Comparison of ENCODE assay signal across 12 cellular contexts in genomic region chr10:71771204-71771603, GRCh38. TPM values are rescaled to one million over a fixed set of nuclear protein-coding genes. Genes with fewer than 3 reads are reported as not detected.
DNase-seq lines count a peak whose midpoint lies in the region; ATAC-seq, FAIRE-seq and TF ChIP-seq lines count a peak whose summit lies in the region.
"Had no signal": no experiment of that assay in that cellular context is flagged by ENCODE, and none has a peak within 500 bp of the region (broad histone marks: within the 10 kb centered on the region; RNA-seq: fewer than 3 reads in every experiment).

No MANE protein-coding gene starts in this region.

- H3K9ac ChIP-seq in GM12878 (ENCODE audit: control insufficient read depth, insufficient read depth, low read length): peak overlapping the region; percentile 15; the same call in 1 of the 2 replicates

- 76% methylated on average over 2 of the region's 2 CpGs for WGBS in GM12878 (ENCODE audit: insufficient coverage, insufficient replicate concordance, low lambda C conversion rate, missing lambda C conversion rate)
- WGBS in thyroid gland, 2 donors: 76 to 84% methylated on average over 2 of the region's 2 CpGs

- DNase-seq in activated CD4-positive, alpha-beta T cell treated with anti-CD3 and anti-CD28 coated beads for 36 hours: no peak
- DNase-seq in activated CD4-positive, alpha-beta T cell treated with anti-CD3 and anti-CD28 coated beads, Interleukin-2, amount 50 U/mL, for 48 hours: no peak
- DNase-seq in GM12878 (ENCODE audit: low read depth, low spot score): no peak
- peak in 2 of 3 donors; percentile 28 to 42 for DNase-seq in mucosa of descending colon
- DNase-seq in thyroid gland: no peak
- no peak for DNase-seq in DMS53 (lab: John Stamatoyannopoulos, UW)
- DNase-seq in NAMALWA (ENCODE audit: low spot score): no peak
- DNase-seq: cortex of kidney; NCI-H1092; stimulated activated CD4-positive, alpha-beta T cell treated with anti-CD3 and anti-CD28 coated beads, Interleukin-1b, Interleukin-23, amount 100 ng/mL, for 48 hours had no signal

- in situ Hi-C loops in GM12878 (cut with MboI): no loop called here

- H3K27me3 Mint-ChIP-seq in activated CD4-positive, alpha-beta T cell treated with anti-CD3 and anti-CD28 coated beads for 36 hours: no peaks in the 10 kb centered on the region

- no peak overlapping the region for H2AFZ ChIP-seq in GM12878 (ENCODE audit: control insufficient read depth, low read depth, low read length)

- peak overlapping the region; percentile 92 for H3K4me3 Mint-ChIP-seq in activated CD4-positive, alpha-beta T cell treated with anti-CD3 and anti-CD28 coated beads for 36 hours

- CTCF ChIA-PET in activated CD4-positive, alpha-beta T cell treated with anti-CD3 and anti-CD28 coated beads for 36 hours (lab: Charles Lee): interaction anchor here (0.7 to 7.7 kb wide), 7 partner anchors 14 to 101 kb away, joined by 3 to 54 read pairs (median 6); no protein-coding TSS in a partner anchor
- CTCF ChIA-PET in GM12878 (lab: Yijun Ruan, JAX): interaction anchor here (1.2 to 7.2 kb wide), 6 partner anchors 44 to 125 kb away, joined by 3 to 97 read pairs (median 27); no protein-coding TSS in a partner anchor

- no peak for TF ChIP-seq CTCF in GM12878 (IDR thresholded peaks at IDR 0.05 in 2 of 3, conservative IDR thresholded peaks at IDR 0.05 in 1 of 3; ENCODE audit: control insufficient read depth in 2 of 3, extremely low read depth in 1 of 3, insufficient read depth in 1 of 3, low read depth in 3 of 3, low read length in 3 of 3)
- no peak for TF ChIP-seq CTCF in mucosa of descending colon (IDR thresholded peaks at IDR 0.05)
- TF ChIP-seq CTCF in thyroid gland (IDR thresholded peaks at IDR 0.05): no peak

- peaks cover 50% of the 10 kb centered on the region for H3K36me3 Mint-ChIP-seq in activated CD4-positive, alpha-beta T cell treated with anti-CD3 and anti-CD28 coated beads for 36 hours (ENCODE audit: low read depth)

- peak overlapping the region; percentile 94; the same call in 1 of the 2 replicates for H3K27ac ChIP-seq in GM12878 (ENCODE audit: control insufficient read depth, insufficient read depth)
- H3K27ac ChIP-seq in thyroid gland: peak overlapping the region in 2 of 3 donors; percentile 85 to 87

- H3K9me3 Mint-ChIP-seq in activated CD4-positive, alpha-beta T cell treated with anti-CD3 and anti-CD28 coated beads for 36 hours (ENCODE audit: low read depth): no peaks in the 10 kb centered on the region

- SMC1A ChIA-PET in GM12878 (lab: Charles Lee; ENCODE audit: uncharacterized antibody, unreplicated experiment): interaction anchor here (0.6 to 3.6 kb wide), 6 partner anchors 38 to 399 kb away, joined by 3 to 18 read pairs (median 10); no protein-coding TSS in a partner anchor

- TF ChIP-seq EP300 in GM12878 (IDR thresholded peaks at IDR 0.05; ENCODE audit: borderline replicate concordance in 1 of 2, control insufficient read depth in 1 of 2, low read depth in 2 of 2, low read length in 2 of 2): no peak

- no peak for TF ChIP-seq POLR2A in GM12878 (IDR thresholded peaks at IDR 0.05; ENCODE audit: low read depth, low read length)
- TF ChIP-seq POLR2A in thyroid gland (IDR thresholded peaks at IDR 0.05): no peak

- H3K79me2 ChIP-seq in GM12878 (ENCODE audit: control insufficient read depth, insufficient read depth, low read length): peaks cover 23% of the 10 kb centered on the region

- peak overlapping the region; percentile 97 for H3K27ac Mint-ChIP-seq in activated CD4-positive, alpha-beta T cell treated with anti-CD3 and anti-CD28 coated beads for 36 hours

- intact Hi-C loops in activated CD4-positive, alpha-beta T cell treated with anti-CD3 and anti-CD28 coated beads for 36 hours (cut with DNase I, micrococcal nuclease): loop anchor here in 1 of 2 experiments (5.0 to 10.0 kb wide), 2 partner anchors 446 to 524 kb away; partner anchors contain the start of genes ANAPC16 and ASCC1
- intact Hi-C loops in GM12878 (cut with micrococcal nuclease; ENCODE audit: unreplicated experiment): no loop called here
- intact Hi-C loops in mucosa of descending colon (cut with DNase I, micrococcal nuclease): loop anchor here in 1 of 2 donors (10.0 kb wide), 1 partner anchor 46 kb away; no protein-coding TSS in a partner anchor
- intact Hi-C loops in thyroid gland (cut with DNase I): no loop called here

- FAIRE-seq in GM12878 (lab: Jason Lieb, UNC): no peak

- POLR2A ChIA-PET in activated CD4-positive, alpha-beta T cell treated with anti-CD3 and anti-CD28 coated beads for 36 hours (lab: Charles Lee): no interaction called here
- POLR2A ChIA-PET in GM12878 (lab: Charles Lee): interaction anchor here (1.0 to 1.5 kb wide), 2 partner anchors 76 to 80 kb away, joined by 4 read pairs; partner anchors contain the start of gene PSAP

- H3K4me1 ChIP-seq in GM12878 (ENCODE audit: control insufficient read depth, insufficient read depth, low read length): peaks cover 65% of the 10 kb centered on the region
- peaks cover 61% of the 10 kb centered on the region for H3K4me1 ChIP-seq in mucosa of descending colon (ENCODE audit: low read depth)
- H3K4me1 ChIP-seq in thyroid gland: peaks cover 15 to 77% of the 10 kb centered on the region in 2 donors

- no TSS peak for BruUV-seq in GM12878 (replicated peaks; lab: Mats Ljungman, UMichigan)

- RAD21 ChIA-PET in GM12878 (lab: Charles Lee; ENCODE audit: unreplicated experiment): interaction anchor here (0.6 to 3.6 kb wide), 4 partner anchors 74 to 564 kb away, joined by 3 to 29 read pairs (median 11); no protein-coding TSS in a partner anchor

- H4K20me1 ChIP-seq in GM12878 (ENCODE audit: control insufficient read depth, insufficient read depth): no peaks in the 10 kb centered on the region

- peak overlapping the region; percentile 32 for H3K4me3 ChIP-seq in GM12878
- no peak overlapping the region for H3K4me3 ChIP-seq in mucosa of descending colon
- no peak overlapping the region for H3K4me3 ChIP-seq in thyroid gland (replicated peaks in 1 of 3)

- H3K27me3 ChIP-seq in GM12878 (replicated peaks in 1 of 2; ENCODE audit: control insufficient read depth in 2 of 2, insufficient read depth in 2 of 2, low read length in 1 of 2) (no peaks in the 10 kb centered on the region), thyroid gland (no peaks in the 10 kb centered on the region)

- H3K4me2 ChIP-seq in GM12878 (ENCODE audit: control insufficient read depth, insufficient read depth): peak overlapping the region; percentile 99

- no peaks in the 10 kb centered on the region for H3K9me3 ChIP-seq in GM12878 (replicated peaks; ENCODE audit: control insufficient read depth, insufficient read depth, low read length)
- H3K9me3 ChIP-seq in mucosa of descending colon: no peaks in the 10 kb centered on the region
- H3K9me3 ChIP-seq in thyroid gland: no peaks in the 10 kb centered on the region

- no peak for ATAC-seq in activated CD4-positive, alpha-beta T cell treated with anti-CD3 and anti-CD28 coated beads for 36 hours
- ATAC-seq in GM12878: no peak
- no peak for ATAC-seq in mucosa of descending colon
- no peak for ATAC-seq in HG02759 (IDR thresholded peaks at IDR 0.05; ENCODE audit: unreplicated experiment)

- H3K36me3 ChIP-seq in GM12878 (ENCODE audit: control insufficient read depth in 2 of 2, insufficient read depth in 2 of 2, low read length in 1 of 2) (no peaks in the 10 kb centered on the region), mucosa of descending colon (ENCODE audit: low read depth) (no peaks in the 10 kb centered on the region), thyroid gland (no peaks in the 10 kb centered on the region)

- TF ChIP-seq RAD21 in GM12878 (IDR thresholded peaks at IDR 0.05; ENCODE audit: insufficient read depth, low read depth, low read length): no peak

- H3K4me1 Mint-ChIP-seq in activated CD4-positive, alpha-beta T cell treated with anti-CD3 and anti-CD28 coated beads for 36 hours: peaks cover 73% of the 10 kb centered on the region

RNA-seq across cellular contexts. Expression of gene VSIR, which starts 2.1 kb away (rescaled TPM):
- total RNA-seq in activated CD4-positive, alpha-beta T cell treated with anti-CD3 and anti-CD28 coated beads for 36 hours: 100 to 1,000 TPM in 1 of 2 experiments, 10 to 100 TPM in 1; 78.2 to 104 TPM
- 68.6 and 75.4 TPM in 2 replicates for total RNA-seq in GM12878 (2013; cell fraction: nucleolus; rRNA removed)
- total RNA-seq in GM12878 (2014; rRNA removed) (8.6 and 14.7 TPM in 2 replicates), GM12878 (2014; rRNA removed; fragmentation: Illumina TruSeq; extraction: Trizol) (5.1 and 5.9 TPM in 2 replicates), GM12878 (2021) (12.1 and 12.5 TPM in 2 replicates), mucosa of descending colon (10 to 100 TPM; 48.1 to 71.0 (median 60.7) TPM), thyroid gland (10 to 100 TPM; 20.0 to 27.2 (median 21.3) TPM)
- polyA plus RNA-seq in GM12878 (2011; ENCODE audit: low read depth): 3.6 TPM
- polyA plus RNA-seq in GM12878 (2011; rRNA removed) (0.78 and 2.4 TPM in 2 replicates), GM12878 (2014; fragmentation: Illumina TruSeq; extraction: Trizol) (0.76 and 6.3 TPM in 2 replicates), GM12878 (2014; fragmentation: Nextera tagmentation; extraction: Ambion mirVana) (under 1 TPM; 0.19 to 0.24 TPM), GM12878 (2014; rRNA removed) (8.5 and 10.4 TPM in 2 replicates), GM12878 (2016; fragmentation: Nextera tagmentation; extraction: Ambion mirVana) (1 to 10 TPM; 7.0 to 9.2 TPM)
- polyA plus RNA-seq in GM12878 (2011; cell fraction: cytosol; rRNA removed): 2.7 and 3.3 TPM in 2 replicates
- polyA plus RNA-seq in GM12878 (2011; cell fraction: nucleus; rRNA removed): 5.1 and 6.0 TPM in 2 replicates
- polyA plus RNA-seq in GM12878 (2012): 9.2 and 12.0 TPM in 2 replicates
- polyA minus RNA-seq in GM12878 (2011; rRNA and poly(A)+ RNA removed): 2.6 and 5.9 TPM in 2 replicates
- polyA minus RNA-seq in GM12878 (2011; cell fraction: cytosol; rRNA and poly(A)+ RNA removed): 0.67 and 0.94 TPM in 2 replicates
- polyA minus RNA-seq in GM12878 (2011; cell fraction: nucleus; rRNA and poly(A)+ RNA removed): 4.0 and 4.9 TPM in 2 replicates

RNA-seq across cellular contexts. Expression of gene C10orf105, which starts 51.6 kb away (rescaled TPM):
- under 1 TPM; 0.34 to 0.40 TPM for total RNA-seq in activated CD4-positive, alpha-beta T cell treated with anti-CD3 and anti-CD28 coated beads for 36 hours
- total RNA-seq in GM12878 (2013; cell fraction: nucleolus; rRNA removed): not detected in 2 replicates
- total RNA-seq in GM12878 (2014; rRNA removed) (0.11 TPM in 1 of 2 replicates, not detected in the other), GM12878 (2014; rRNA removed; fragmentation: Illumina TruSeq; extraction: Trizol) (not detected in 2 replicates), GM12878 (2021) (0.03 and 0.05 TPM in 2 replicates), mucosa of descending colon (under 1 TPM in 1 of 3 donors, not detected in 2; 0.10 TPM), thyroid gland (not detected)
- polyA plus RNA-seq in GM12878 (2011; ENCODE audit: low read depth): not detected
- polyA plus RNA-seq in GM12878 (2011; rRNA removed) (not detected in 2 replicates), GM12878 (2014; fragmentation: Illumina TruSeq; extraction: Trizol) (0.04 and 0.06 TPM in 2 replicates), GM12878 (2014; fragmentation: Nextera tagmentation; extraction: Ambion mirVana) (not detected), GM12878 (2014; rRNA removed) (0.06 and 0.18 TPM in 2 replicates), GM12878 (2016; fragmentation: Nextera tagmentation; extraction: Ambion mirVana) (not detected)
- not detected in 2 replicates for polyA plus RNA-seq in GM12878 (2011; cell fraction: cytosol; rRNA removed)
- not detected in 2 replicates for polyA plus RNA-seq in GM12878 (2011; cell fraction: nucleus; rRNA removed)
- 0.03 and 0.04 TPM in 2 replicates for polyA plus RNA-seq in GM12878 (2012)
- polyA minus RNA-seq in GM12878 (2011; rRNA and poly(A)+ RNA removed): not detected in 2 replicates
- polyA minus RNA-seq in GM12878 (2011; cell fraction: cytosol; rRNA and poly(A)+ RNA removed): not detected in 2 replicates
- polyA minus RNA-seq in GM12878 (2011; cell fraction: nucleus; rRNA and poly(A)+ RNA removed): not detected in 2 replicates
- total RNA-seq: A172 had no signal

Comparison
In these comparisons a context has a peak if more than half of its experiments do, and no peak if none do; other contexts are left out.
1. DNase-seq: peak in mucosa of descending colon (2 of 3); none in activated CD4-positive, alpha-beta T cell treated with anti-CD3 and anti-CD28 coated beads for 36 hours (single experiment), activated CD4-positive, alpha-beta T cell treated with anti-CD3 and anti-CD28 coated beads, Interleukin-2, amount 50 U/mL, for 48 hours (0 of 2), GM12878 (single experiment), thyroid gland (0 of 2), DMS53 (single experiment) and NAMALWA (single experiment).